ENCODE assay signal across 9 cellular contexts in genomic region chr10:26468691-26469090, GRCh38. TPM values are rescaled to one million over a fixed set of nuclear protein-coding genes. Genes with fewer than 3 reads are reported as not detected.
DNase-seq lines count a peak whose midpoint lies in the region; ATAC-seq and FAIRE-seq lines count a peak whose summit lies in the region.
"Had no signal": no experiment of that assay in that cellular context is flagged by ENCODE, and none has a peak within 500 bp of the region (broad histone marks: within the 10 kb centered on the region; RNA-seq: fewer than 3 reads in every experiment).

No MANE protein-coding gene starts in this region.

- no peaks in the 10 kb centered on the region for H3K27me3 Mint-ChIP-seq in activated naive CD4-positive, alpha-beta T cell treated with anti-CD3 and anti-CD28 coated beads for 36 hours (ENCODE audit: low read depth)

- H3K4me1 Mint-ChIP-seq in activated naive CD4-positive, alpha-beta T cell treated with anti-CD3 and anti-CD28 coated beads for 36 hours (ENCODE audit: low read depth), result peaks cover 83% of the 10 kb centered on the region

- peak; percentile 46 for ATAC-seq in HG03108 (IDR thresholded peaks at IDR 0.05; ENCODE audit: unreplicated experiment)

- peak; percentile 56 for DNase-seq in activated naive CD4-positive, alpha-beta T cell treated with anti-CD3 and anti-CD28 coated beads for 36 hours
- no peak for DNase-seq in activated naive CD4-positive, alpha-beta T cell treated with anti-CD3 and anti-CD28 coated beads, Interleukin-2, amount 50 U/mL, for 16 hours
- DNase-seq in activated effector memory CD4-positive, alpha-beta T cell treated with Interleukin-2 at 50 U/mL for 16 hours, result peak; percentile 46
- peak; percentile 27 for DNase-seq in urothelium cell line (ENCODE audit: low spot score)
- DNase-seq in HK-2 (ENCODE audit: unreplicated experiment), result no peak
- no peak for DNase-seq in pons (ENCODE audit: low spot score)
- no peak for DNase-seq in cardiac septum (ENCODE audit: low spot score)

- intact Hi-C loops in activated naive CD4-positive, alpha-beta T cell treated with anti-CD3 and anti-CD28 coated beads for 36 hours (cut with micrococcal nuclease), result no loop called here
- intact Hi-C loops in cardiac septum (cut with DNase I), result no loop called here

- H3K9me3 Mint-ChIP-seq in activated naive CD4-positive, alpha-beta T cell treated with anti-CD3 and anti-CD28 coated beads for 36 hours, result no peaks in the 10 kb centered on the region

- peak overlapping the region; percentile 66 for H3K4me3 Mint-ChIP-seq in activated naive CD4-positive, alpha-beta T cell treated with anti-CD3 and anti-CD28 coated beads for 36 hours

- peak overlapping the region; percentile 78 for H3K27ac Mint-ChIP-seq in activated naive CD4-positive, alpha-beta T cell treated with anti-CD3 and anti-CD28 coated beads for 36 hours

- FAIRE-seq in urothelium cell line (lab: Jason Lieb, UNC), result no peak

- CTCF ChIA-PET in activated naive CD4-positive, alpha-beta T cell treated with anti-CD3 and anti-CD28 coated beads for 36 hours (lab: Charles Lee), result interaction anchor here (0.7 to 2.2 kb wide), 5 partner anchors 9 to 33 kb away, joined by 4 to 9 read pairs (median 4); no protein-coding TSS in a partner anchor

- H3K36me3 Mint-ChIP-seq in activated naive CD4-positive, alpha-beta T cell treated with anti-CD3 and anti-CD28 coated beads for 36 hours (ENCODE audit: low read depth), result peaks cover 5% of the 10 kb centered on the region

RNA-seq across cellular contexts. Expression of gene APBB1IP, which starts 30.6 kb away (rescaled TPM):
- total RNA-seq in activated naive CD4-positive, alpha-beta T cell treated with anti-CD3 and anti-CD28 coated beads for 36 hours, result 10 to 100 TPM; 29.4 to 30.9 TPM
- 2.5 TPM for total RNA-seq in cardiac septum
- total RNA-seq: LHCN-M2 had no signal

Comparison
In these comparisons a context has a peak if more than half of its experiments do, and no peak if none do; other contexts are left out.
1. DNase-seq: peak in activated naive CD4-positive, alpha-beta T cell treated with anti-CD3 and anti-CD28 coated beads for 36 hours (single experiment), activated effector memory CD4-positive, alpha-beta T cell treated with Interleukin-2 at 50 U/mL for 16 hours (single experiment) and urothelium cell line (single experiment); none in activated naive CD4-positive, alpha-beta T cell treated with anti-CD3 and anti-CD28 coated beads, Interleukin-2, amount 50 U/mL, for 16 hours (single experiment), HK-2 (single experiment), pons (single experiment) and cardiac septum (single experiment).